ENCODE assay signal across 21 cellular contexts in the genomic region with DNA sequence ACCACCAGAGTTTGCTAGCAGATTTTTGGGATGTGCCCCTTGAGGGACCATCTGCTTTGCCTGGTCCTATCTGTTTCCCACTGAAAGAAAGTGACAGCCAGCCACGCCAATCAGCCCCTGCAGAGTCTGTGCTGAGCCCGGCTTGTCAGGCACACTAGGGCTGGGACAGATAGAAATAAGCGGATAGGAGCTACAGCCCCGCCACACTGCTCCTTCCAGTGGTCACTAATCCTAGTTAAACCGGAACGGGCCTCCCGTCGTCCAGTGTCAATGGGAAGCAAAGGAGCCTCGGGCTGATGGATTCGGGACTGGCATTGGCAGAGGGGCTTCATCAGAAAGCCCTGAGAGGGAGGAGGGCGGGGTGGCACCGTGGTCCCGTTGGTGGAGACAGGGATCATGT.
"Had no signal": no experiment of that assay in that cellular context is flagged by ENCODE, and none has a peak within 500 bp of the region (broad histone marks: within the 10 kb centered on the region; RNA-seq: fewer than 3 reads in every experiment).

No MANE protein-coding gene starts in this region.

- DNase-seq: activated CD4-positive, alpha-beta memory T cell treated with anti-CD3 and anti-CD28 coated beads, Interleukin-2, amount 10 ng/mL, durations not matched to agents 7 days and 5 days; activated CD4-positive, alpha-beta T cell treated with anti-CD3 and anti-CD28 coated beads for 48 hours; activated CD4-positive, CD25-positive, alpha-beta regulatory T cell; activated naive CD4-positive, alpha-beta T cell treated with Interleukin-2 at 50 U/mL for 16 hours; activated naive CD8-positive, alpha-beta T cell treated with anti-CD3 and anti-CD28 coated beads, Interleukin-2, amount 10 ng/mL, durations not matched to agents 7 days and 5 days; activated T-cell treated with anti-CD3 and anti-CD28 coated beads, Interleukin-2, amount 50 U/mL, for 1 hour; amygdala; erythroblast; foreskin melanocyte; hypothalamus; midbrain; nephron progenitor cell; occipital lobe; posterior cingulate gyrus; stimulated activated CD4-positive, alpha-beta T cell treated with anti-CD3 and anti-CD28 coated beads, Interleukin-1b, Interleukin-23, amount 100 ng/mL, for 48 hours; stimulated activated naive CD4-positive, alpha-beta T cell treated with Interleukin-2 at 50 U/mL for 16 hours; thyroid gland had no signal

- H3K4me3 Mint-ChIP-seq: activated CD4-positive, alpha-beta memory T cell treated with anti-CD3 and anti-CD28 coated beads, Interleukin-2, amount 10 ng/mL, durations not matched to agents 7 days and 5 days; activated naive CD8-positive, alpha-beta T cell treated with anti-CD3 and anti-CD28 coated beads, Interleukin-2, amount 10 ng/mL, durations not matched to agents 7 days and 5 days; nephron progenitor cell had no signal

- H3K36me3 Mint-ChIP-seq: activated naive CD8-positive, alpha-beta T cell treated with anti-CD3 and anti-CD28 coated beads, Interleukin-2, amount 10 ng/mL, durations not matched to agents 7 days and 5 days had no signal

- ATAC-seq: left lobe of liver had no signal

- H3K4me1 Mint-ChIP-seq: activated CD4-positive, alpha-beta memory T cell treated with anti-CD3 and anti-CD28 coated beads, Interleukin-2, amount 10 ng/mL, durations not matched to agents 7 days and 5 days had no signal

- H3K27me3 ChIP-seq: cardiac muscle cell, dorsolateral prefrontal cortex, thyroid gland had no signal

- H3K9me3 ChIP-seq: thyroid gland had no signal

- H3K36me3 ChIP-seq: cardiac muscle cell, thyroid gland had no signal

- H3K27ac ChIP-seq: cardiac muscle cell, thyroid gland had no signal

- H3K9me3 Mint-ChIP-seq: activated CD4-positive, alpha-beta memory T cell treated with anti-CD3 and anti-CD28 coated beads, Interleukin-2, amount 10 ng/mL, durations not matched to agents 7 days and 5 days; activated naive CD8-positive, alpha-beta T cell treated with anti-CD3 and anti-CD28 coated beads, Interleukin-2, amount 10 ng/mL, durations not matched to agents 7 days and 5 days; activated T-helper 2 cell treated with anti-CD3 and anti-CD28 coated beads, Interferon-gamma antibody, Interleukin-2, Interleukin-4, amounts not matched to agents 10 μg/mL and 5 μg/mL and 100 μg/mL, durations not matched to agents 14 hours and 24 hours and 36 hours; nephron progenitor cell had no signal

- H3K4me3 ChIP-seq: cardiac muscle cell, dorsolateral prefrontal cortex, thyroid gland had no signal

- H3K27me3 Mint-ChIP-seq: activated CD4-positive, alpha-beta memory T cell treated with anti-CD3 and anti-CD28 coated beads, Interleukin-2, amount 10 ng/mL, durations not matched to agents 7 days and 5 days; activated naive CD8-positive, alpha-beta T cell treated with anti-CD3 and anti-CD28 coated beads, Interleukin-2, amount 10 ng/mL, durations not matched to agents 7 days and 5 days had no signal

- H3K4me1 ChIP-seq: thyroid gland had no signal
